10 cellular contexts compared by ENCODE assay signal in genomic region chr17:12902046-12902445, GRCh38.
"Had no signal": no experiment of that assay in that cellular context is flagged by ENCODE, and none has a peak within 500 bp of the region (broad histone marks: within the 10 kb centered on the region; RNA-seq: fewer than 3 reads in every experiment).

No MANE protein-coding gene starts in this region.

- H3K4me2 ChIP-seq: KMS-11 had no signal

- DNase-seq: GM23248, H9, HCEC 1CT, Karpas-422, KBM-7 had no signal

- H3K9ac ChIP-seq: GM23248, KMS-11 had no signal

- H3K4me1 Mint-ChIP-seq: IgD-negative memory B cell had no signal

- H3K4me3 ChIP-seq: GM23248 had no signal

- H3K27ac ChIP-seq: GM23248, HL-60, KMS-11 had no signal

- H2AFZ ChIP-seq: GM23248 had no signal

- FAIRE-seq: H1, H54 had no signal

- H3K4me3 Mint-ChIP-seq: H9, IgD-negative memory B cell had no signal
